In genomic region chr6:36983538-36983937, GRCh38 we compare ENCODE assay signal across 1 cellular context.
TF ChIP-seq lines count a peak whose summit lies in the region.

No MANE protein-coding gene starts in this region.

TF ChIP-seq in IMR-90, 13 proteins besides CTCF, POLR2A, EP300 and RAD21 (continued from another document):
- TF ChIP-seq MAFK (IDR thresholded peaks at IDR 0.05; ENCODE audit: low read depth, low read length) = no peak
- TF ChIP-seq RCOR1 (IDR thresholded peaks at IDR 0.05; ENCODE audit: insufficient replicate concordance, low read length) = no peak
- no peak for TF ChIP-seq MXI1 (IDR thresholded peaks at IDR 0.05; ENCODE audit: borderline replicate concordance, low read depth, low read length)
